ENCODE assay signal across 28 cellular contexts in the genomic region with DNA sequence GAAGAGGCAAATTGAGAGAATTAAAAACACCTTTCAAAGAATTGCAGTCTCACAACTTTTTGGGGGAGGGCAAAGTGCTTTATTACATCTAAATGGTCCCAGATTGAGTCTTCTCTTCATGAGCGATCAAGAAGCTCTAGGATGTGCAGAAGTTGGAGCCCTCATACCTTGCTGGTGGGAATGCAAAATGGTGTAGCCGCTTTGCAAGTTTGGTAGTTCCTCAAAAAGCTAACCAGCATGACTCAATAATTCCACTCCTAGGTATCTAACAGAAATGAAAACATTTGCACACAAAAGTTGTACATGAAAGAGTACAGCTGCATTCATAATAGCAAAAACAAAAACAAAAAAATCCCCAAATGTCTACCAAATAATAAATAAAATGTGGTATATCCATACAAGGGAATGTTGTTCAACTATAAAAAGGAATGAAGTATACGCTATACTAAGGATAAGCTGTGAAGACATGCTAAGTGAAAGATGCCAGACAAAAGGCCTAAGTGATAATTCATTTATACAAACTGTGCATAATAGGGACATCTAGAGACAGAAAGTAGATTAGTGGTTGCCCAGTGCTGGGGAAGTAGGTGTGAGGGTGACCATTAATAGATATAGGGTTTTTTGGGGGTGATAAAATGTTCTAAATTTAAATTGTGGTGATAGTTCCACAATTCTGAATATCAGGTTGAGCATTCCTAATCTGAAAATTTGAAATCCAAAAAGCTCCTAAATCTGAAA. TPM values are rescaled to one million over a fixed set of nuclear protein-coding genes. Genes with fewer than 3 reads are reported as not detected.
DNase-seq lines count a peak whose midpoint lies in the region; ATAC-seq, FAIRE-seq and TF ChIP-seq lines count a peak whose summit lies in the region.
"Had no signal": no experiment of that assay in that cellular context is flagged by ENCODE, and none has a peak within 500 bp of the region (broad histone marks: within the 10 kb centered on the region; RNA-seq: fewer than 3 reads in every experiment).

No MANE protein-coding gene starts in this region.

- H3K27me3 ChIP-seq in HL-60 (ENCODE audit: insufficient read depth, poor library complexity, severe bottlenecking) (no peaks in the 10 kb centered on the region), GM12878 (replicated peaks in 1 of 2; ENCODE audit: control insufficient read depth in 2 of 2, insufficient read depth in 2 of 2, low read length in 1 of 2) (no peaks in the 10 kb centered on the region), left lung (no peaks in the 10 kb centered on the region)
- H3K27me3 ChIP-seq: BLaER1 treated with 17β-estradiol and CSF1 and Interleukin-3, amounts not matched to agents 10 nM and 100 nM; gastroesophageal sphincter; neural progenitor cell; right atrium auricular region; upper lobe of left lung had no signal

- H3K4me3 ChIP-seq in HL-60 (replicated peaks; ENCODE audit: insufficient read depth, low read length), result no peak overlapping the region
- no peak overlapping the region for H3K4me3 ChIP-seq in OCI-LY7 (ENCODE audit: low read depth, low read length, poor library complexity, severe bottlenecking)
- no peak overlapping the region for H3K4me3 ChIP-seq in GM12878
- no peak overlapping the region for H3K4me3 ChIP-seq in left lung
- H3K4me3 ChIP-seq: BLaER1 treated with 17β-estradiol and CSF1 and Interleukin-3, amounts not matched to agents 10 nM and 100 nM; gastroesophageal sphincter; neural progenitor cell; PC-9; right atrium auricular region; upper lobe of left lung had no signal

- peaks cover 22% of the 10 kb centered on the region for H3K36me3 ChIP-seq in OCI-LY7 (ENCODE audit: insufficient read depth, low read length)
- peaks cover 0 to 5% of the 10 kb centered on the region in 2 experiments; a peak in 1 of 4 replicates for H3K36me3 ChIP-seq in GM12878 (ENCODE audit: control insufficient read depth in 2 of 2, insufficient read depth in 2 of 2, low read length in 1 of 2)
- no peaks in the 10 kb centered on the region for H3K36me3 ChIP-seq in left lung
- H3K36me3 ChIP-seq: neural progenitor cell, right atrium auricular region had no signal

- POLR2A ChIA-PET in OCI-LY7 (lab: Charles Lee) (interaction anchor here (0.8 to 1.9 kb wide), 3 partner anchors 14 to 163 kb away, joined by 3 to 7 read pairs (median 3); no protein-coding TSS in a partner anchor), GM12878 (lab: Charles Lee) (interaction anchor here (0.6 kb wide), 1 partner anchor 39 kb away, joined by 5 read pairs; no protein-coding TSS in a partner anchor)

- H2AFZ ChIP-seq in OCI-LY7 (ENCODE audit: low read length), result no peak overlapping the region
- H2AFZ ChIP-seq in GM12878 (ENCODE audit: control insufficient read depth, low read depth, low read length), result no peak overlapping the region
- H2AFZ ChIP-seq: neural progenitor cell, parathyroid adenoma, PC-9 had no signal

- H3K27ac ChIP-seq in HL-60 (replicated peaks) (peak overlapping the region; percentile 47), OCI-LY7 (ENCODE audit: low read depth, low read length, poor library complexity, severe bottlenecking) (no peak overlapping the region), GM12878 (ENCODE audit: control insufficient read depth, insufficient read depth) (no peak overlapping the region), left lung (no peak overlapping the region)
- H3K27ac ChIP-seq: gastroesophageal sphincter, neural progenitor cell, parathyroid adenoma, PC-9, right atrium auricular region, upper lobe of left lung had no signal

- no peak for TF ChIP-seq EP300 in GM12878 (IDR thresholded peaks at IDR 0.05; ENCODE audit: borderline replicate concordance in 1 of 2, control insufficient read depth in 1 of 2, low read depth in 2 of 2, low read length in 2 of 2)

- H3K79me2 ChIP-seq in OCI-LY7 (ENCODE audit: insufficient read depth, low read depth, low read length) (no peaks in the 10 kb centered on the region), GM12878 (ENCODE audit: control insufficient read depth, insufficient read depth, low read length) (no peaks in the 10 kb centered on the region)
- H3K79me2 ChIP-seq: parathyroid adenoma had no signal

- FAIRE-seq in GM12878 (lab: Jason Lieb, UNC), result no peak
- FAIRE-seq: endometrium had no signal

- SMC1A ChIA-PET in GM12878 (lab: Charles Lee; ENCODE audit: uncharacterized antibody, unreplicated experiment), result interaction anchor here (1.0 to 1.9 kb wide), 6 partner anchors 9 to 106 kb away, joined by 3 to 9 read pairs (median 3); no protein-coding TSS in a partner anchor

- CTCF ChIA-PET in OCI-LY7 (lab: Charles Lee; ENCODE audit: unreplicated experiment), result no interaction called here
- CTCF ChIA-PET in GM12878 (lab: Yijun Ruan, JAX), result interaction anchor here (0.9 to 2.7 kb wide), 4 partner anchors 23 to 226 kb away, joined by 3 to 9 read pairs (median 3); no protein-coding TSS in a partner anchor

- TF ChIP-seq POLR2A in GM12878 (IDR thresholded peaks at IDR 0.05; ENCODE audit: low read depth, low read length), result no peak

- H3K4me1 ChIP-seq in OCI-LY7 (ENCODE audit: insufficient read depth, low read length, poor library complexity, severe bottlenecking) (peaks cover 9% of the 10 kb centered on the region), GM12878 (ENCODE audit: control insufficient read depth, insufficient read depth, low read length) (no peaks in the 10 kb centered on the region), left lung (no peaks in the 10 kb centered on the region)
- H3K4me1 ChIP-seq: gastroesophageal sphincter, neural progenitor cell, parathyroid adenoma, right atrium auricular region, upper lobe of left lung had no signal

- TF ChIP-seq RAD21 in GM12878 (IDR thresholded peaks at IDR 0.05; ENCODE audit: insufficient read depth, low read depth, low read length), result no peak

- BruUV-seq in OCI-LY7 (replicated peaks; lab: Mats Ljungman, UMichigan) (no TSS peak), GM12878 (replicated peaks; lab: Mats Ljungman, UMichigan) (no TSS peak)

- RAD21 ChIA-PET in GM12878 (lab: Charles Lee; ENCODE audit: unreplicated experiment), result interaction anchor here (1.0 kb wide), 1 partner anchor 57 kb away, joined by 3 read pairs; no protein-coding TSS in a partner anchor

- H3K9me3 ChIP-seq in OCI-LY7 (ENCODE audit: low read length), result no peaks in the 10 kb centered on the region
- no peaks in the 10 kb centered on the region; the same call in 2 of the 3 replicates for H3K9me3 ChIP-seq in GM12878 (replicated peaks; ENCODE audit: control insufficient read depth, insufficient read depth, low read length)
- H3K9me3 ChIP-seq in left lung, result no peaks in the 10 kb centered on the region
- H3K9me3 ChIP-seq: gastroesophageal sphincter, right atrium auricular region, upper lobe of left lung had no signal

- WGBS in GM12878 (ENCODE audit: insufficient coverage, insufficient replicate concordance, low lambda C conversion rate, missing lambda C conversion rate), result 81% methylated on average over 3 of the region's 3 CpGs

- no peak overlapping the region for H3K9ac ChIP-seq in GM12878 (ENCODE audit: control insufficient read depth, insufficient read depth, low read length)
- H3K9ac ChIP-seq: BLaER1 treated with 17β-estradiol and CSF1 and Interleukin-3, amounts not matched to agents 10 nM and 100 nM; neural progenitor cell; parathyroid adenoma had no signal

- peak; percentile 24 for DNase-seq in GF-D8 (lab: John Stamatoyannopoulos, UW)
- DNase-seq in HL-60 (ENCODE audit: low read depth in 1 of 2, low spot score in 1 of 2), result peak in 1 of 2 experiments; percentile 60
- DNase-seq in OCI-LY7 (ENCODE audit: low spot score), result peak; percentile 33
- DNase-seq in GM12878 (ENCODE audit: low read depth, low spot score), result no peak
- no peak for DNase-seq in amniotic stem cell (lab: John Stamatoyannopoulos, UW)
- DNase-seq in left lung, result no peak
- DNase-seq in NCI-H2171 (lab: John Stamatoyannopoulos, UW), result no peak
- DNase-seq: activated naive CD8-positive, alpha-beta T cell treated with anti-CD3 and anti-CD28 coated beads, Interleukin-2, amount 50 U/mL, for 24 hours; activated T-cell treated with anti-CD3 and anti-CD28 coated beads for 4 hours; dermis blood vessel endothelial cell; DMS79 treated with DMSO at 0.1 percent for 48 hours; GOT3; HFFc6; mesendoderm; NCI-H1417; NCI-H2081 treated with DMSO at 0.1 percent for 48 hours; NCI-H748 treated with DMSO at 0.1 percent for 48 hours; PC-9; SHP77; stimulated activated CD4-positive, alpha-beta T cell treated with anti-CD3 and anti-CD28 coated beads, Interleukin-2, amount 100 ng/mL, for 24 hours; upper lobe of left lung had no signal

- ATAC-seq in GM12878, result peak; percentile 36; the same call in 2 of the 3 replicates
- no peak for ATAC-seq in left lung
- ATAC-seq: activated naive CD8-positive, alpha-beta T cell treated with anti-CD3 and anti-CD28 coated beads, Interleukin-2, amount 50 U/mL, for 24 hours; gastroesophageal sphincter; left lobe of liver had no signal

- intact Hi-C loops in OCI-LY7 (cut with micrococcal nuclease; ENCODE audit: unreplicated experiment) (no loop called here), GM12878 (cut with micrococcal nuclease; ENCODE audit: unreplicated experiment) (no loop called here), left lung (cut with DNase I) (no loop called here)

- in situ Hi-C loops in GM12878 (cut with MboI), result no loop called here

- H3K9me2 ChIP-seq in OCI-LY7 (ENCODE audit: insufficient read depth, low read length), result no peaks in the 10 kb centered on the region

- H4K20me1 ChIP-seq in OCI-LY7 (ENCODE audit: insufficient read depth, low read length) (no peaks in the 10 kb centered on the region), GM12878 (ENCODE audit: control insufficient read depth, insufficient read depth) (no peaks in the 10 kb centered on the region)
- H4K20me1 ChIP-seq: BLaER1 treated with 17β-estradiol and CSF1 and Interleukin-3, amounts not matched to agents 10 nM and 100 nM had no signal

- H3K4me2 ChIP-seq in OCI-LY7 (ENCODE audit: low read length) (0 out of 2 replicates have a peak overlapping the region, but pooled peaks have one; percentile 0), GM12878 (ENCODE audit: control insufficient read depth, insufficient read depth) (no peak overlapping the region)
- H3K4me2 ChIP-seq: neural progenitor cell, PC-9 had no signal

- TF ChIP-seq CTCF in HL-60 (IDR thresholded peaks at IDR 0.05; ENCODE audit: insufficient read depth, low read length) (no peak), OCI-LY7 (conservative IDR thresholded peaks at IDR 0.05; ENCODE audit: low read length) (no peak), GM12878 (IDR thresholded peaks at IDR 0.05 in 2 of 3, conservative IDR thresholded peaks at IDR 0.05 in 1 of 3; ENCODE audit: control insufficient read depth in 2 of 3, extremely low read depth in 1 of 3, insufficient read depth in 1 of 3, low read depth in 3 of 3, low read length in 3 of 3) (no peak), left lung (IDR thresholded peaks at IDR 0.05) (no peak)

RNA-seq across cellular contexts. Expression of a gene that starts 55.2 kb away (rescaled TPM):
- total RNA-seq in OCI-LY7 (2014; rRNA removed; shearing (Covaris generic)), result 93.0 and 99.4 TPM in 2 replicates
- total RNA-seq in OCI-LY7 (2022) (204 and 214 TPM in 2 replicates), GM12878 (2014; rRNA removed) (98.7 and 122 TPM in 2 replicates), GM12878 (2014; rRNA removed; fragmentation: Illumina TruSeq; extraction: Trizol) (109 TPM in 2 replicates), GM12878 (2021) (130 and 131 TPM in 2 replicates), left lung (100 to 1,000 TPM; 248 to 302 TPM)
- total RNA-seq in GM12878 (2013; cell fraction: nucleolus; rRNA removed), result 44.9 and 51.4 TPM in 2 replicates
- 98.5 TPM for polyA plus RNA-seq in GM12878 (2011; ENCODE audit: low read depth)
- polyA plus RNA-seq in GM12878 (2011; rRNA removed) (167 and 276 TPM in 2 replicates), GM12878 (2014; fragmentation: Illumina TruSeq; extraction: Trizol) (208 and 273 TPM in 2 replicates), GM12878 (2014; fragmentation: Nextera tagmentation; extraction: Ambion mirVana) (100 to 1,000 TPM; 226 to 254 TPM), GM12878 (2014; rRNA removed) (98.5 and 114 TPM in 2 replicates), GM12878 (2016; fragmentation: Nextera tagmentation; extraction: Ambion mirVana) (100 to 1,000 TPM; 177 to 179 TPM)
- 54.4 and 58.1 TPM in 2 replicates for polyA plus RNA-seq in GM12878 (2011; cell fraction: cytosol; rRNA removed)
- 44.5 and 50.2 TPM in 2 replicates for polyA plus RNA-seq in GM12878 (2011; cell fraction: nucleus; rRNA removed)
- 118 and 136 TPM in 2 replicates for polyA plus RNA-seq in GM12878 (2012)
- polyA minus RNA-seq in GM12878 (2011; rRNA and poly(A)+ RNA removed), result 46.8 and 56.5 TPM in 2 replicates
- 19.8 and 21.8 TPM in 2 replicates for polyA minus RNA-seq in GM12878 (2011; cell fraction: cytosol; rRNA and poly(A)+ RNA removed)
- polyA minus RNA-seq in GM12878 (2011; cell fraction: nucleus; rRNA and poly(A)+ RNA removed), result 14.6 and 23.0 TPM in 2 replicates

RNA-seq across cellular contexts. Expression of a gene that starts 55.7 kb away (rescaled TPM):
- 20.9 and 36.7 TPM in 2 replicates for total RNA-seq in OCI-LY7 (2014; rRNA removed; shearing (Covaris generic))
- 54.4 and 63.7 TPM in 2 replicates for total RNA-seq in OCI-LY7 (2022)
- total RNA-seq in GM12878 (2013; cell fraction: nucleolus; rRNA removed), result 31.7 and 32.2 TPM in 2 replicates
- total RNA-seq in GM12878 (2014; rRNA removed), result 17.1 and 22.0 TPM in 2 replicates
- total RNA-seq in GM12878 (2014; rRNA removed; fragmentation: Illumina TruSeq; extraction: Trizol), result 20.1 and 21.8 TPM in 2 replicates
- 30.8 and 31.6 TPM in 2 replicates for total RNA-seq in GM12878 (2021)
- polyA plus RNA-seq in GM12878 (2011; ENCODE audit: low read depth), result 9.8 TPM
- polyA plus RNA-seq in GM12878 (2011; rRNA removed), result 20.4 and 32.1 TPM in 2 replicates
- polyA plus RNA-seq in GM12878 (2011; cell fraction: cytosol; rRNA removed), result 6.4 and 7.6 TPM in 2 replicates
- 4.0 and 5.7 TPM in 2 replicates for polyA plus RNA-seq in GM12878 (2011; cell fraction: nucleus; rRNA removed)
- polyA plus RNA-seq in GM12878 (2012), result 16.8 and 22.7 TPM in 2 replicates
- 21.9 and 26.2 TPM in 2 replicates for polyA plus RNA-seq in GM12878 (2014; fragmentation: Illumina TruSeq; extraction: Trizol)
- 1 to 10 TPM; 5.4 to 7.3 TPM for polyA plus RNA-seq in GM12878 (2014; fragmentation: Nextera tagmentation; extraction: Ambion mirVana)
- 15.2 TPM in 2 replicates for polyA plus RNA-seq in GM12878 (2014; rRNA removed)
- 10 to 100 TPM; 15.2 to 21.4 TPM for polyA plus RNA-seq in GM12878 (2016; fragmentation: Nextera tagmentation; extraction: Ambion mirVana)
- 16.6 and 21.9 TPM in 2 replicates for polyA minus RNA-seq in GM12878 (2011; rRNA and poly(A)+ RNA removed)
- polyA minus RNA-seq in GM12878 (2011; cell fraction: cytosol; rRNA and poly(A)+ RNA removed), result 10.0 and 15.8 TPM in 2 replicates
- 8.0 and 14.1 TPM in 2 replicates for polyA minus RNA-seq in GM12878 (2011; cell fraction: nucleus; rRNA and poly(A)+ RNA removed)
- total RNA-seq in left lung, result 10 to 100 TPM; 22.5 to 25.9 TPM

Comparison
In these comparisons a context has a peak if more than half of its experiments do, and no peak if none do; other contexts are left out.
1. DNase-seq: peak in GF-D8 (single experiment) and OCI-LY7 (single experiment); none in GM12878 (single experiment), amniotic stem cell (single experiment), left lung (0 of 2) and NCI-H2171 (single experiment).